In genomic region chr1:41716188-41717130, GRCh38 we compare ENCODE assay signal across 2 cellular contexts.
TF ChIP-seq lines count a peak whose summit lies in the region.

No MANE protein-coding gene starts in this region.

TF ChIP-seq in IMR-90, 13 proteins besides CTCF, POLR2A, EP300 and RAD21 (continued from another document):
- TF ChIP-seq USF2 (IDR thresholded peaks at IDR 0.05; ENCODE audit: low read depth, low read length) (no peak), FOS (IDR thresholded peaks at IDR 0.05; ENCODE audit: low read depth, low read length) (no peak), ELK1 (IDR thresholded peaks at IDR 0.05; ENCODE audit: borderline replicate concordance, low read depth, low read length) (no peak), CHD1 (IDR thresholded peaks at IDR 0.05; ENCODE audit: low read depth, low read length) (no peak), MAFK (IDR thresholded peaks at IDR 0.05; ENCODE audit: low read depth, low read length) (no peak), RCOR1 (IDR thresholded peaks at IDR 0.05; ENCODE audit: insufficient replicate concordance, low read length) (no peak), NFE2L2 (IDR thresholded peaks at IDR 0.05; ENCODE audit: low read depth, low read length) (no peak)

TF ChIP-seq in K562, 482 proteins besides CTCF, POLR2A, EP300 and RAD21 (continued from another document):
- no peak for TF ChIP-seq PBX2 (CRISPR knock-in tag; IDR thresholded peaks at IDR 0.05; ENCODE audit: low read depth)
- peak; percentile 72 for TF ChIP-seq PBX2 (tag; conservative IDR thresholded peaks at IDR 0.05; ENCODE audit: low read depth)
- no peak for TF ChIP-seq ZSCAN32 (CRISPR knock-in tag; IDR thresholded peaks at IDR 0.05)
- TF ChIP-seq ELF4 (CRISPR knock-in tag; IDR thresholded peaks at IDR 0.05) = no peak
- peak; percentile 35; the same call in 1 of the 2 replicates for TF ChIP-seq CTBP1 (IDR thresholded peaks at IDR 0.05; ENCODE audit: borderline replicate concordance)
- TF ChIP-seq MEIS2 (IDR thresholded peaks at IDR 0.05; ENCODE audit: partially characterized antibody) = peak; percentile 80
- TF ChIP-seq PRDM10 (IDR thresholded peaks at IDR 0.05; ENCODE audit: partially characterized antibody) = peak; percentile 73
- peak; percentile 68 for TF ChIP-seq PKNOX1 (IDR thresholded peaks at IDR 0.05)
- TF ChIP-seq ADNP (tag; IDR thresholded peaks at IDR 0.05) = no peak
- no peak for TF ChIP-seq RFX5 (IDR thresholded peaks at IDR 0.05; ENCODE audit: low read depth, low read length)
